Comparison of ENCODE assay signal across 8 cellular contexts in genomic region chr1:112675728-112676381, GRCh38. TPM values are rescaled to one million over a fixed set of nuclear protein-coding genes. Genes with fewer than 3 reads are reported as not detected.
DNase-seq lines count a peak whose midpoint lies in the region; ATAC-seq and TF ChIP-seq lines count a peak whose summit lies in the region.

No MANE protein-coding gene starts in this region.

- H4K20me1 ChIP-seq in OCI-LY1 (ENCODE audit: insufficient read depth, low read length) = no peaks in the 10 kb centered on the region

- peaks cover 6% of the 10 kb centered on the region for H3K36me3 ChIP-seq in CD4-positive, CD25-positive, alpha-beta regulatory T cell (ENCODE audit: control insufficient read depth, insufficient read depth, low read length)
- peaks cover 16% of the 10 kb centered on the region; the same call in 1 of the 2 replicates for H3K36me3 ChIP-seq in OCI-LY1 (ENCODE audit: insufficient read depth, low read length)
- H3K36me3 ChIP-seq in neutrophil = peaks cover 24% of the 10 kb centered on the region

- no peak overlapping the region for H3K27ac ChIP-seq in CD4-positive, CD25-positive, alpha-beta regulatory T cell (ENCODE audit: insufficient read depth, low read length, poor library complexity, severe bottlenecking)
- peak overlapping the region; percentile 68 for H3K27ac ChIP-seq in OCI-LY1 (ENCODE audit: low read depth, low read length, poor library complexity, severe bottlenecking)
- H3K27ac ChIP-seq in neutrophil = no peak overlapping the region

- no peaks in the 10 kb centered on the region for H3K27me3 Mint-ChIP-seq in CD4-positive, CD25-positive, alpha-beta regulatory T cell
- H3K27me3 Mint-ChIP-seq in endothelial cell (ENCODE audit: unreplicated experiment) = peaks cover 6% of the 10 kb centered on the region

- H3K4me3 Mint-ChIP-seq in CD4-positive, CD25-positive, alpha-beta regulatory T cell = peak overlapping the region; percentile 86 to 89 (median 88)
- H3K4me3 Mint-ChIP-seq in endothelial cell (ENCODE audit: unreplicated experiment) = peak overlapping the region; percentile 88

- H3K9ac ChIP-seq in OCI-LY1 (ENCODE audit: low read length) = peak overlapping the region; percentile 82

- no peaks in the 10 kb centered on the region for H3K27me3 ChIP-seq in CD4-positive, CD25-positive, alpha-beta regulatory T cell (ENCODE audit: control insufficient read depth, insufficient read depth, low read length)
- H3K27me3 ChIP-seq in OCI-LY1 (ENCODE audit: insufficient read depth, low read length) (no peaks in the 10 kb centered on the region), neutrophil (peaks cover 23% of the 10 kb centered on the region)

- H3K79me2 ChIP-seq in OCI-LY1 (ENCODE audit: insufficient read depth, low read length) = no peaks in the 10 kb centered on the region

- no peaks in the 10 kb centered on the region for H3F3A ChIP-seq in OCI-LY1 (ENCODE audit: insufficient read depth, low read length)

- H3K9me2 ChIP-seq in OCI-LY1 (ENCODE audit: low read depth, low read length) = no peaks in the 10 kb centered on the region

- H3K27ac Mint-ChIP-seq in CD4-positive, CD25-positive, alpha-beta regulatory T cell = peak overlapping the region; percentile 60 to 91 (median 70)
- no peak overlapping the region for H3K27ac Mint-ChIP-seq in endothelial cell (ENCODE audit: unreplicated experiment)

- no peaks in the 10 kb centered on the region for H3K9me3 ChIP-seq in CD4-positive, CD25-positive, alpha-beta regulatory T cell (ENCODE audit: control insufficient read depth in 2 of 2, low read length in 2 of 2)
- H3K9me3 ChIP-seq in OCI-LY1 (ENCODE audit: low read length) (no peaks in the 10 kb centered on the region), neutrophil (no peaks in the 10 kb centered on the region)

- no peak for TF ChIP-seq CTCF in OCI-LY1 (IDR thresholded peaks at IDR 0.05; ENCODE audit: low read length)
- TF ChIP-seq CTCF in endothelial cell (IDR thresholded peaks at IDR 0.05; ENCODE audit: unreplicated experiment) = no peak
- TF ChIP-seq CTCF in neutrophil (IDR thresholded peaks at IDR 0.05) = no peak

- H3K9me3 Mint-ChIP-seq in CD4-positive, CD25-positive, alpha-beta regulatory T cell = peaks cover 0 to 2% (median 0%) of the 10 kb centered on the region in 7 donors
- no peaks in the 10 kb centered on the region for H3K9me3 Mint-ChIP-seq in endothelial cell (ENCODE audit: unreplicated experiment)

- H3K36me3 Mint-ChIP-seq in CD4-positive, CD25-positive, alpha-beta regulatory T cell = peaks cover 14% of the 10 kb centered on the region
- peaks cover 3% of the 10 kb centered on the region for H3K36me3 Mint-ChIP-seq in endothelial cell (ENCODE audit: low read depth, unreplicated experiment)

- H3K4me1 ChIP-seq in CD4-positive, CD25-positive, alpha-beta regulatory T cell (ENCODE audit: control insufficient read depth, insufficient read depth, low read length, poor library complexity, severe bottlenecking) = peaks cover 32% of the 10 kb centered on the region
- H3K4me1 ChIP-seq in OCI-LY1 (ENCODE audit: insufficient read depth, low read length, severe bottlenecking) = peaks cover 48% of the 10 kb centered on the region
- H3K4me1 ChIP-seq in neutrophil (ENCODE audit: control insufficient read depth in 1 of 2, insufficient read depth in 1 of 2, low read depth in 1 of 2, low read length in 1 of 2) = peaks cover 18 to 21% of the 10 kb centered on the region in 2 experiments

- no peak overlapping the region for H2AFZ ChIP-seq in OCI-LY1 (ENCODE audit: low read length)

- peak overlapping the region; percentile 70 for H3K4me2 ChIP-seq in OCI-LY1 (ENCODE audit: low read length)

- H3K4me1 Mint-ChIP-seq in CD4-positive, CD25-positive, alpha-beta regulatory T cell = peaks cover 29 to 68% (median 50%) of the 10 kb centered on the region in 4 donors
- H3K4me1 Mint-ChIP-seq in endothelial cell (ENCODE audit: unreplicated experiment) = peaks cover 22% of the 10 kb centered on the region

- H3K4me3 ChIP-seq in CD4-positive, CD25-positive, alpha-beta regulatory T cell (ENCODE audit: low read depth, low read length) = peak overlapping the region; percentile 84
- H3K4me3 ChIP-seq in OCI-LY1 (ENCODE audit: low read depth, low read length, poor library complexity, severe bottlenecking) (peak overlapping the region; percentile 73), neutrophil (ENCODE audit: low read depth in 1 of 2, low read length in 1 of 2) (peak overlapping the region; percentile 75 to 85)

- ATAC-seq in CD4-positive, CD25-positive, alpha-beta regulatory T cell (ENCODE audit: low read depth in 2 of 2) = no peak
- ATAC-seq in HG02588 (IDR thresholded peaks at IDR 0.05; ENCODE audit: unreplicated experiment) = no peak

- DNase-seq in CD4-positive, CD25-positive, alpha-beta regulatory T cell = no peak
- no peak for DNase-seq in endothelial cell (ENCODE audit: low spot score)
- DNase-seq in NCI-H1417 (lab: John Stamatoyannopoulos, UW) = no peak
- DNase-seq in stimulated activated CD4-positive, alpha-beta T cell treated with anti-CD3 and anti-CD28 coated beads, Interleukin-4, amount 100 ng/mL, for 24 hours = no peak
- DNase-seq in stimulated activated CD4-positive, alpha-beta T cell treated with anti-CD3 and anti-CD28 coated beads, Interleukin-4, amount 100 ng/mL, for 1 hour = no peak

RNA-seq across cellular contexts. Expression of gene MOV10, which starts 1.4 kb away (rescaled TPM):
- total RNA-seq in CD4-positive, CD25-positive, alpha-beta regulatory T cell = 94.2 TPM
- 10 to 100 TPM; 26.1 to 29.8 (median 28.3) TPM for polyA plus RNA-seq in CD4-positive, CD25-positive, alpha-beta regulatory T cell
- total RNA-seq in endothelial cell (ENCODE audit: unreplicated experiment) = 43.5 TPM

RNA-seq across cellular contexts. Expression of gene RHOC, which starts 31.1 kb away (rescaled TPM):
- total RNA-seq in CD4-positive, CD25-positive, alpha-beta regulatory T cell = 17.4 TPM
- 10 to 100 TPM; 20.1 to 34.1 (median 28.9) TPM for polyA plus RNA-seq in CD4-positive, CD25-positive, alpha-beta regulatory T cell
- total RNA-seq in endothelial cell (ENCODE audit: unreplicated experiment) = 300 TPM

RNA-seq across cellular contexts. Expression of gene PPM1J, which starts 39.3 kb away (rescaled TPM):
- total RNA-seq in CD4-positive, CD25-positive, alpha-beta regulatory T cell = not detected
- polyA plus RNA-seq in CD4-positive, CD25-positive, alpha-beta regulatory T cell = not detected
- 1.6 TPM for total RNA-seq in endothelial cell (ENCODE audit: unreplicated experiment)

RNA-seq across cellular contexts. Expression of gene CAPZA1, which starts 56.2 kb away (rescaled TPM):
- 244 TPM for total RNA-seq in CD4-positive, CD25-positive, alpha-beta regulatory T cell
- polyA plus RNA-seq in CD4-positive, CD25-positive, alpha-beta regulatory T cell = 100 to 1,000 TPM; 248 to 281 (median 260) TPM
- 137 TPM for total RNA-seq in endothelial cell (ENCODE audit: unreplicated experiment)

RNA-seq across cellular contexts. Expression of gene ST7L, which starts 56.9 kb away (rescaled TPM):
- total RNA-seq in CD4-positive, CD25-positive, alpha-beta regulatory T cell = 36.8 TPM
- 10 to 100 TPM in 3 of 4 donors, 1 to 10 TPM in 1; 7.7 to 15.4 (median 14.0) TPM for polyA plus RNA-seq in CD4-positive, CD25-positive, alpha-beta regulatory T cell
- total RNA-seq in endothelial cell (ENCODE audit: unreplicated experiment) = 14.3 TPM

Comparison
In these comparisons a context has a peak if more than half of its experiments do, and no peak if none do; other contexts are left out.
1. RNA of gene RHOC, which starts 31.1 kb away (total RNA-seq): 300 TPM in endothelial cell (single experiment); 17.4 TPM in CD4-positive, CD25-positive, alpha-beta regulatory T cell (single experiment); every median in the first group is over 10 times any median in the second.
2. Peak in every context shown above with its lines, with median percentiles within 50 percentile points of each other: H3K4me3 ChIP-seq.